13 cellular contexts compared by ENCODE assay signal in the genomic region with DNA sequence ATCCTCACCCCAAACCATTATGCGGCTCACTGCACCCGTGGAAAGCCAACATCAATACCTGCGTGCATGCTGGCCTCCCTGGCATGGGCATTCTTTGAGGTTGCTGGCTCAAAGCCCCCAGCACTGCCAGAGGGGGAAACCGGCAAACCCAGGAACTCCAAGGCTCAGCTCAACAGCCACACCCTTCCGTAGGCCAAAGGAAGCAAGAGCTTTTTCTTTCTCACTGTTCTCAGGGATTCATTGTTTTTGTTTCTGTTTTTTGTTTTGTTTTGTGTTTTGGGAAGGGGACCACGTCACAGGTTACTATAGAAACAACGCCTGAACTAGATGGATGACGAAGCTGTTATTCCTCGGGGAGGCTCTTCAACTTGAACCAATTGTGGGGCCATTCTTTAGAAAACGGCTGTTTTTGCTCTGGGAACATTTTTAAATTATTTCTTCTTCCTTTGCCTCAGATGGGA. TPM values are rescaled to one million over a fixed set of nuclear protein-coding genes. Genes with fewer than 3 reads are reported as not detected.
DNase-seq lines count a peak whose midpoint lies in the region; ATAC-seq, FAIRE-seq and TF ChIP-seq lines count a peak whose summit lies in the region.
"Had no signal": no experiment of that assay in that cellular context is flagged by ENCODE, and none has a peak within 500 bp of the region (broad histone marks: within the 10 kb centered on the region; RNA-seq: fewer than 3 reads in every experiment).

No MANE protein-coding gene starts in this region.

- no peak overlapping the region for H3K9ac ChIP-seq in Karpas-422 (ENCODE audit: low read length)

- peak; percentile 52 for DNase-seq in NCI-H2227 (lab: John Stamatoyannopoulos, UW; ENCODE audit: unreplicated experiment)
- DNase-seq in dorsolateral prefrontal cortex, result peak in 2 of 10 donors; percentile 15 to 21
- no peak for DNase-seq in left lung
- peak; percentile 8 for DNase-seq in stomach
- no peak for DNase-seq in Karpas-422
- no peak for DNase-seq in GM12892 (ENCODE audit: insufficient read length)
- no peak for DNase-seq in activated T-helper 2 cell treated with anti-CD3 and anti-CD28 coated beads, Interferon-gamma antibody, Interleukin-2, Interleukin-4, amounts not matched to agents 10 μg/mL and 5 μg/mL and 100 μg/mL, durations not matched to agents 14 hours and 24 hours and 36 hours (ENCODE audit: low spot score)
- DNase-seq: activated CD4-positive, alpha-beta T cell treated with anti-CD3 and anti-CD28 coated beads, Interleukin-2, amount 50 U/mL, for 4 hours; Calu3; NCI-H1930; right lobe of liver had no signal

- no peaks in the 10 kb centered on the region for H3K9me3 Mint-ChIP-seq in activated T-helper 2 cell treated with anti-CD3 and anti-CD28 coated beads, Interferon-gamma antibody, Interleukin-2, Interleukin-4, amounts not matched to agents 10 μg/mL and 5 μg/mL and 100 μg/mL, durations not matched to agents 14 hours and 24 hours and 36 hours

- H3K36me3 Mint-ChIP-seq in activated T-helper 2 cell treated with anti-CD3 and anti-CD28 coated beads, Interferon-gamma antibody, Interleukin-2, Interleukin-4, amounts not matched to agents 10 μg/mL and 5 μg/mL and 100 μg/mL, durations not matched to agents 14 hours and 24 hours and 36 hours (ENCODE audit: low read depth), result no peaks in the 10 kb centered on the region

- H3K27ac Mint-ChIP-seq in activated T-helper 2 cell treated with anti-CD3 and anti-CD28 coated beads, Interferon-gamma antibody, Interleukin-2, Interleukin-4, amounts not matched to agents 10 μg/mL and 5 μg/mL and 100 μg/mL, durations not matched to agents 14 hours and 24 hours and 36 hours, result no peak overlapping the region

- H4K20me1 ChIP-seq in Karpas-422 (ENCODE audit: insufficient read depth, low read depth, low read length), result no peaks in the 10 kb centered on the region

- TF ChIP-seq EP300 in stomach (IDR thresholded peaks at IDR 0.05), result no peak

- intact Hi-C loops in dorsolateral prefrontal cortex (cut with DNase I) (no loop called here), left lung (cut with DNase I) (no loop called here), stomach (cut with DNase I; ENCODE audit: low total_unique reads) (no loop called here)
- intact Hi-C loops in activated T-helper 2 cell treated with anti-CD3 and anti-CD28 coated beads, Interferon-gamma antibody, Interleukin-2, Interleukin-4, amounts not matched to agents 10 μg/mL and 5 μg/mL and 100 μg/mL, durations not matched to agents 14 hours and 24 hours and 36 hours (cut with micrococcal nuclease), result no loop called here

- no peaks in the 10 kb centered on the region for H3K9me2 ChIP-seq in Karpas-422 (replicated peaks; ENCODE audit: insufficient read depth, low read length)

- peaks cover 11 to 21% of the 10 kb centered on the region in 2 donors for H3K4me1 ChIP-seq in left lung
- H3K4me1 ChIP-seq in stomach, result peaks cover 14 to 21% (median 18%) of the 10 kb centered on the region in 4 donors
- peaks cover 6% of the 10 kb centered on the region for H3K4me1 ChIP-seq in Karpas-422 (ENCODE audit: low read length)

- H3K27ac ChIP-seq in dorsolateral prefrontal cortex (peak overlapping the region in 51 of 59 donors; percentile 7 to 86 (median 70)), left lung (peak overlapping the region; percentile 1 to 46), stomach (peak overlapping the region in 3 of 5 donors; percentile 55 to 70 (median 58)), Karpas-422 (ENCODE audit: low read length) (no peak overlapping the region)

- FAIRE-seq in GM12892 (lab: Jason Lieb, UNC), result no peak
- FAIRE-seq: H1 had no signal

- no peak overlapping the region for H3K4me3 Mint-ChIP-seq in activated T-helper 2 cell treated with anti-CD3 and anti-CD28 coated beads, Interferon-gamma antibody, Interleukin-2, Interleukin-4, amounts not matched to agents 10 μg/mL and 5 μg/mL and 100 μg/mL, durations not matched to agents 14 hours and 24 hours and 36 hours (ENCODE audit: low read depth)

- no peaks in the 10 kb centered on the region for H3K36me3 ChIP-seq in left lung
- no peaks in the 10 kb centered on the region for H3K36me3 ChIP-seq in stomach
- no peaks in the 10 kb centered on the region for H3K36me3 ChIP-seq in Karpas-422 (ENCODE audit: insufficient read depth, low read length)
- H3K36me3 ChIP-seq: right lobe of liver had no signal

- no peaks in the 10 kb centered on the region for H3K79me2 ChIP-seq in Karpas-422 (ENCODE audit: low read length)

- H3K4me3 ChIP-seq in dorsolateral prefrontal cortex (peak overlapping the region in 1 of 59 donors; percentile 8), left lung (no peak overlapping the region), stomach (no peak overlapping the region), Karpas-422 (ENCODE audit: low read length) (no peak overlapping the region)

- H3K9me3 ChIP-seq in left lung (no peaks in the 10 kb centered on the region), stomach (no peaks in the 10 kb centered on the region), Karpas-422 (ENCODE audit: low read length) (no peaks in the 10 kb centered on the region)
- H3K9me3 ChIP-seq: right lobe of liver had no signal

- H3K4me2 ChIP-seq in Karpas-422 (ENCODE audit: low read depth, low read length, poor library complexity, severe bottlenecking), result no peak overlapping the region

- TF ChIP-seq POLR2A in stomach (IDR thresholded peaks at IDR 0.05), result no peak
- no peak for TF ChIP-seq POLR2A in GM12892 (IDR thresholded peaks at IDR 0.05; ENCODE audit: low read depth, low read length)

- peaks cover 0 to 26% (median 0%) of the 10 kb centered on the region in 45 donors for H3K27me3 ChIP-seq in dorsolateral prefrontal cortex
- peaks cover 0 to 7% of the 10 kb centered on the region in 2 donors for H3K27me3 ChIP-seq in left lung
- peaks cover 0 to 39% (median 0%) of the 10 kb centered on the region in 3 donors for H3K27me3 ChIP-seq in stomach
- H3K27me3 ChIP-seq in Karpas-422 (ENCODE audit: low read length), result no peaks in the 10 kb centered on the region
- H3K27me3 ChIP-seq: right lobe of liver had no signal

- TF ChIP-seq CTCF in dorsolateral prefrontal cortex (IDR thresholded peaks at IDR 0.05 in 54 of 56, conservative IDR thresholded peaks at IDR 0.05 in 2 of 56; ENCODE audit: low read depth in 1 of 56, partially characterized antibody in 56 of 56) (no peak), left lung (IDR thresholded peaks at IDR 0.05) (no peak), stomach (IDR thresholded peaks at IDR 0.05) (no peak)

- peaks cover 8% of the 10 kb centered on the region for H3K27me3 Mint-ChIP-seq in activated T-helper 2 cell treated with anti-CD3 and anti-CD28 coated beads, Interferon-gamma antibody, Interleukin-2, Interleukin-4, amounts not matched to agents 10 μg/mL and 5 μg/mL and 100 μg/mL, durations not matched to agents 14 hours and 24 hours and 36 hours (ENCODE audit: low read depth)

- 56 to 62% (median 60%) methylated on average over 10 of the region's 10 CpGs for WGBS in stomach, 5 donors

- ATAC-seq in left lung (no peak), GM19463 (IDR thresholded peaks at IDR 0.05; ENCODE audit: unreplicated experiment) (no peak)

- peaks cover 6% of the 10 kb centered on the region for H3K4me1 Mint-ChIP-seq in activated T-helper 2 cell treated with anti-CD3 and anti-CD28 coated beads, Interferon-gamma antibody, Interleukin-2, Interleukin-4, amounts not matched to agents 10 μg/mL and 5 μg/mL and 100 μg/mL, durations not matched to agents 14 hours and 24 hours and 36 hours (ENCODE audit: low read depth)

- no peak overlapping the region for H2AFZ ChIP-seq in Karpas-422 (ENCODE audit: low read length)

RNA-seq across cellular contexts. Expression of a gene that starts 28.3 kb away (rescaled TPM):
- not detected for total RNA-seq in dorsolateral prefrontal cortex
- total RNA-seq in left lung, result not detected
- total RNA-seq in stomach, result not detected
- polyA plus RNA-seq in stomach, result not detected
- not detected in 2 replicates for total RNA-seq in Karpas-422 (2014; rRNA removed; shearing (Covaris generic); ENCODE audit: low replicate concordance)
- not detected for polyA plus RNA-seq in GM12892 (2012; ENCODE audit: missing spikeins)
- total RNA-seq in activated T-helper 2 cell treated with anti-CD3 and anti-CD28 coated beads, Interferon-gamma antibody, Interleukin-2, Interleukin-4, amounts not matched to agents 10 μg/mL and 5 μg/mL and 100 μg/mL, durations not matched to agents 14 hours and 24 hours and 36 hours, result not detected in 2 replicates
- total RNA-seq: Calu3, H1, right lobe of liver had no signal
- polyA plus RNA-seq: H1 had no signal

RNA-seq across cellular contexts. Expression of a gene that starts 37.7 kb away (rescaled TPM):
- total RNA-seq in dorsolateral prefrontal cortex, result 1 to 10 TPM in 96 of 120 experiments, under 1 TPM in 24; 0.37 to 5.1 (median 1.5) TPM
- 1 to 10 TPM; 5.7 to 7.9 TPM for total RNA-seq in left lung
- total RNA-seq in stomach, result 10 to 100 TPM in 2 of 5 donors, 1 to 10 TPM in 2, under 1 TPM in 1; 0.72 to 67.1 (median 4.8) TPM
- polyA plus RNA-seq in stomach, result 10 to 100 TPM in 1 of 3 donors, 1 to 10 TPM in 2; 1.6 to 11.0 (median 3.4) TPM
- total RNA-seq in Karpas-422 (2014; rRNA removed; shearing (Covaris generic); ENCODE audit: low replicate concordance), result not detected in 2 replicates
- 0.19 TPM for polyA plus RNA-seq in GM12892 (2012; ENCODE audit: missing spikeins)
- total RNA-seq in activated T-helper 2 cell treated with anti-CD3 and anti-CD28 coated beads, Interferon-gamma antibody, Interleukin-2, Interleukin-4, amounts not matched to agents 10 μg/mL and 5 μg/mL and 100 μg/mL, durations not matched to agents 14 hours and 24 hours and 36 hours, result 0.14 and 0.30 TPM in 2 replicates
- total RNA-seq: H1 had no signal

Comparison
In these comparisons a context has a peak if more than half of its experiments do, and no peak if none do; other contexts are left out.
1. DNase-seq: peak in NCI-H2227 (single experiment) and stomach (single experiment); none in left lung (0 of 2), Karpas-422 (single experiment), GM12892 (single experiment) and activated T-helper 2 cell treated with anti-CD3 and anti-CD28 coated beads, Interferon-gamma antibody, Interleukin-2, Interleukin-4, amounts not matched to agents 10 μg/mL and 5 μg/mL and 100 μg/mL, durations not matched to agents 14 hours and 24 hours and 36 hours (single experiment).